34 cellular contexts compared by ENCODE assay signal in genomic region chr5:29148581-29148980, GRCh38.
"Had no signal": no experiment of that assay in that cellular context is flagged by ENCODE, and none has a peak within 500 bp of the region (broad histone marks: within the 10 kb centered on the region; RNA-seq: fewer than 3 reads in every experiment).

No MANE protein-coding gene starts in this region.

- H3K36me3 ChIP-seq: ascending aorta, breast epithelium, cardiac muscle cell, esophagus muscularis mucosa, gastrocnemius medialis, WERI-Rb-1 had no signal

- H3K27ac Mint-ChIP-seq: activated CD4-positive, alpha-beta memory T cell treated with anti-CD3 and anti-CD28 coated beads, Interleukin-2, amount 10 ng/mL, durations not matched to agents 7 days and 5 days; activated CD4-positive, alpha-beta T cell treated with anti-CD3 and anti-CD28 coated beads, Interleukin-2, amount 10 ng/mL, durations not matched to agents 7 days and 5 days; activated naive CD4-positive, alpha-beta T cell treated with anti-CD3 and anti-CD28 coated beads, Interleukin-2, amount 10 ng/mL, durations not matched to agents 7 days and 5 days; activated naive CD4-positive, alpha-beta T cell treated with anti-CD3 and anti-CD28 coated beads, Interleukin-2, amount 50 U/mL, for 72 hours; activated naive CD8-positive, alpha-beta T cell treated with anti-CD3 and anti-CD28 coated beads, Interleukin-2, amount 10 ng/mL, durations not matched to agents 7 days and 5 days; activated T-cell treated with anti-CD3 and anti-CD28 coated beads, Interleukin-2, amount 50 U/mL, for 24 hours; activated T-cell treated with anti-CD3 and anti-CD28 coated beads, Interleukin-2, amount 50 U/mL, for 72 hours; brain; dendritic cell treated with granulocyte-macrophage colony-stimulating factor and Interleukin-4, amounts not matched to agents 40 ng/mL and 50 ng/mL, for 4 days; T-helper 17 cell; T-helper 2 cell treated with Interferon-gamma antibody and Interleukin-4, amounts not matched to agents 5 μg/mL and 100 μg/mL, for 36 hours had no signal

- ATAC-seq: activated naive CD4-positive, alpha-beta T cell treated with anti-CD3 and anti-CD28 coated beads, Interleukin-2, amount 50 U/mL, for 72 hours; activated T-cell treated with anti-CD3 and anti-CD28 coated beads, Interleukin-2, amount 50 U/mL, for 72 hours; foreskin keratinocyte; gastrocnemius medialis; T-helper 17 cell had no signal

- H3K9me3 ChIP-seq: ascending aorta, breast epithelium, esophagus muscularis mucosa, gastrocnemius medialis had no signal

- H3K4me3 Mint-ChIP-seq: activated CD4-positive, alpha-beta memory T cell treated with anti-CD3 and anti-CD28 coated beads, Interleukin-2, amount 10 ng/mL, durations not matched to agents 7 days and 5 days; activated CD4-positive, alpha-beta T cell treated with anti-CD3 and anti-CD28 coated beads, Interleukin-2, amount 10 ng/mL, durations not matched to agents 7 days and 5 days; activated naive CD4-positive, alpha-beta T cell treated with anti-CD3 and anti-CD28 coated beads, Interleukin-2, amount 10 ng/mL, durations not matched to agents 7 days and 5 days; activated naive CD8-positive, alpha-beta T cell treated with anti-CD3 and anti-CD28 coated beads, Interleukin-2, amount 10 ng/mL, durations not matched to agents 7 days and 5 days; activated T-cell treated with anti-CD3 and anti-CD28 coated beads, Interleukin-2, amount 50 U/mL, for 24 hours; activated T-cell treated with anti-CD3 and anti-CD28 coated beads, Interleukin-2, amount 50 U/mL, for 72 hours; brain; dendritic cell treated with granulocyte-macrophage colony-stimulating factor and Interleukin-4, amounts not matched to agents 40 ng/mL and 50 ng/mL, for 4 days; T-helper 17 cell; T-helper 2 cell treated with Interferon-gamma antibody and Interleukin-4, amounts not matched to agents 5 μg/mL and 100 μg/mL, for 36 hours had no signal

- H3K4me1 Mint-ChIP-seq: activated CD4-positive, alpha-beta memory T cell treated with anti-CD3 and anti-CD28 coated beads, Interleukin-2, amount 10 ng/mL, durations not matched to agents 7 days and 5 days; activated CD4-positive, alpha-beta T cell treated with anti-CD3 and anti-CD28 coated beads, Interleukin-2, amount 10 ng/mL, durations not matched to agents 7 days and 5 days; activated naive CD4-positive, alpha-beta T cell treated with anti-CD3 and anti-CD28 coated beads, Interleukin-2, amount 10 ng/mL, durations not matched to agents 7 days and 5 days; activated naive CD8-positive, alpha-beta T cell treated with anti-CD3 and anti-CD28 coated beads, Interleukin-2, amount 10 ng/mL, durations not matched to agents 7 days and 5 days; brain; T-helper 17 cell had no signal

- H3K27ac ChIP-seq: ascending aorta, breast epithelium, cardiac muscle cell, coronary artery, dorsolateral prefrontal cortex, esophagus muscularis mucosa, foreskin keratinocyte, gastrocnemius medialis, WERI-Rb-1 had no signal

- H3K36me3 Mint-ChIP-seq: activated naive CD4-positive, alpha-beta T cell treated with anti-CD3 and anti-CD28 coated beads, Interleukin-2, amount 10 ng/mL, durations not matched to agents 7 days and 5 days; activated naive CD4-positive, alpha-beta T cell treated with anti-CD3 and anti-CD28 coated beads, Interleukin-2, amount 50 U/mL, for 72 hours; activated naive CD8-positive, alpha-beta T cell treated with anti-CD3 and anti-CD28 coated beads, Interleukin-2, amount 10 ng/mL, durations not matched to agents 7 days and 5 days; brain had no signal

- H3K4me3 ChIP-seq: ascending aorta, breast epithelium, cardiac muscle cell, coronary artery, dorsolateral prefrontal cortex, esophagus muscularis mucosa, gastrocnemius medialis had no signal

- DNase-seq: activated CD4-positive, alpha-beta memory T cell treated with anti-CD3 and anti-CD28 coated beads, Interleukin-2, amount 10 ng/mL, durations not matched to agents 7 days and 5 days; activated CD4-positive, alpha-beta T cell treated with anti-CD3 and anti-CD28 coated beads for 4 hours; activated CD4-positive, alpha-beta T cell treated with anti-CD3 and anti-CD28 coated beads, Interleukin-2, amount 10 ng/mL, durations not matched to agents 7 days and 5 days; activated CD4-positive, alpha-beta T cell treated with anti-CD3 and anti-CD28 coated beads, Interleukin-2, amount 50 U/mL, for 4 hours; activated CD4-positive, CD25-positive, alpha-beta regulatory T cell; activated CD4-positive, CD25-positive, alpha-beta regulatory T cell treated with anti-CD3 and anti-CD28 coated beads, Interleukin-2, amount 50 U/mL, for 72 hours; activated CD8-positive, alpha-beta memory T cell treated with anti-CD3 and anti-CD28 coated beads, Interleukin-2, amount 50 U/mL, for 48 hours; activated gamma-delta T cell; activated naive CD4-positive, alpha-beta T cell; activated naive CD4-positive, alpha-beta T cell treated with anti-CD3 and anti-CD28 coated beads, Interleukin-2, amount 10 ng/mL, durations not matched to agents 7 days and 5 days; activated naive CD8-positive, alpha-beta T cell treated with anti-CD3 and anti-CD28 coated beads, Interleukin-2, amount 10 ng/mL, durations not matched to agents 7 days and 5 days; activated T-cell treated with anti-CD3 and anti-CD28 coated beads for 4 hours; activated T-cell treated with anti-CD3 and anti-CD28 coated beads, Interleukin-2, amount 50 U/mL, for 24 hours; activated T-cell treated with anti-CD3 and anti-CD28 coated beads, Interleukin-2, amount 50 U/mL, for 72 hours; central memory CD4-positive, alpha-beta T cell; cerebellar nuclear complex; dorsolateral prefrontal cortex; effector memory CD4-positive, alpha-beta T cell; erythroblast; foreskin keratinocyte; gastrocnemius medialis; T-helper 1 cell; T-helper 17 cell; T1000; WERI-Rb-1 had no signal

- H3K27me3 Mint-ChIP-seq: activated CD4-positive, alpha-beta memory T cell treated with anti-CD3 and anti-CD28 coated beads, Interleukin-2, amount 10 ng/mL, durations not matched to agents 7 days and 5 days; activated CD4-positive, alpha-beta T cell treated with anti-CD3 and anti-CD28 coated beads, Interleukin-2, amount 10 ng/mL, durations not matched to agents 7 days and 5 days; activated naive CD4-positive, alpha-beta T cell treated with anti-CD3 and anti-CD28 coated beads, Interleukin-2, amount 10 ng/mL, durations not matched to agents 7 days and 5 days; activated naive CD8-positive, alpha-beta T cell treated with anti-CD3 and anti-CD28 coated beads, Interleukin-2, amount 10 ng/mL, durations not matched to agents 7 days and 5 days; activated T-cell treated with anti-CD3 and anti-CD28 coated beads, Interleukin-2, amount 50 U/mL, for 24 hours; dendritic cell treated with granulocyte-macrophage colony-stimulating factor and Interleukin-4, amounts not matched to agents 40 ng/mL and 50 ng/mL, for 4 days; T-helper 17 cell had no signal

- H3K4me1 ChIP-seq: ascending aorta, breast epithelium, esophagus muscularis mucosa, foreskin keratinocyte, gastrocnemius medialis had no signal

- H3K27me3 ChIP-seq: ascending aorta, breast epithelium, cardiac muscle cell, esophagus muscularis mucosa, foreskin keratinocyte, gastrocnemius medialis had no signal

- H3K9me3 Mint-ChIP-seq: brain; dendritic cell treated with granulocyte-macrophage colony-stimulating factor and Interleukin-4, amounts not matched to agents 40 ng/mL and 50 ng/mL, for 4 days had no signal
